Comparison of ENCODE assay signal across 8 cellular contexts in genomic region chr11:47213985-47214564, GRCh38. TPM values are rescaled to one million over a fixed set of nuclear protein-coding genes. Genes with fewer than 3 reads are reported as not detected.
DNase-seq lines count a peak whose midpoint lies in the region; ATAC-seq and TF ChIP-seq lines count a peak whose summit lies in the region.

No MANE protein-coding gene starts in this region.

- H3K4me3 Mint-ChIP-seq in activated T-helper 17 cell treated with anti-CD3 and anti-CD28 coated beads, Interleukin-2, amount 50 U/mL, for 72 hours = peak overlapping the region; percentile 98
- peak overlapping the region; percentile 82 to 100 (median 99) for H3K4me3 Mint-ChIP-seq in naive thymus-derived CD8-positive, alpha-beta T cell

- no peak for TF ChIP-seq CTCF in fibroblast of mammary gland (conservative IDR thresholded peaks at IDR 0.05; ENCODE audit: control insufficient read depth, insufficient read depth, low read depth, low read length)

- peak; percentile 82 for ATAC-seq in GM21717 (IDR thresholded peaks at IDR 0.05; ENCODE audit: unreplicated experiment)
- ATAC-seq in activated T-helper 17 cell treated with anti-CD3 and anti-CD28 coated beads, Interleukin-2, amount 50 U/mL, for 72 hours (replicated peaks) = peak; percentile 86
- peak; percentile 77 to 79 for ATAC-seq in naive thymus-derived CD8-positive, alpha-beta T cell

- H3K9me3 Mint-ChIP-seq in activated T-helper 17 cell treated with anti-CD3 and anti-CD28 coated beads, Interleukin-2, amount 50 U/mL, for 72 hours = no peaks in the 10 kb centered on the region
- no peaks in the 10 kb centered on the region for H3K9me3 Mint-ChIP-seq in naive thymus-derived CD8-positive, alpha-beta T cell

- H3K4me3 ChIP-seq in Jurkat, Clone E6-1 (ENCODE audit: low read length) = peak overlapping the region; percentile 33
- H3K4me3 ChIP-seq in fibroblast of mammary gland (ENCODE audit: control insufficient read depth, low read depth, low read length) = peak overlapping the region; percentile 90

- peaks cover 11% of the 10 kb centered on the region for H3K4me1 Mint-ChIP-seq in activated T-helper 17 cell treated with anti-CD3 and anti-CD28 coated beads, Interleukin-2, amount 50 U/mL, for 72 hours
- peaks cover 23 to 35% (median 32%) of the 10 kb centered on the region in 4 donors for H3K4me1 Mint-ChIP-seq in naive thymus-derived CD8-positive, alpha-beta T cell

- peak overlapping the region; percentile 99 for H3K27ac Mint-ChIP-seq in activated T-helper 17 cell treated with anti-CD3 and anti-CD28 coated beads, Interleukin-2, amount 50 U/mL, for 72 hours
- peak overlapping the region; percentile 96 to 100 (median 99) for H3K27ac Mint-ChIP-seq in naive thymus-derived CD8-positive, alpha-beta T cell

- no peaks in the 10 kb centered on the region for H3K27me3 Mint-ChIP-seq in activated T-helper 17 cell treated with anti-CD3 and anti-CD28 coated beads, Interleukin-2, amount 50 U/mL, for 72 hours
- no peaks in the 10 kb centered on the region for H3K27me3 Mint-ChIP-seq in naive thymus-derived CD8-positive, alpha-beta T cell

- POLR2A ChIA-PET in naive thymus-derived CD8-positive, alpha-beta T cell (lab: Charles Lee) = interaction anchor here (0.5 to 4.1 kb wide), 28 partner anchors 9 to 555 kb away, joined by 3 to 64 read pairs (median 6); partner anchors contain the start of genes ACP2, ARFGAP2, KBTBD4 and MADD

- peak; percentile 89 for DNase-seq in DMS153 (lab: John Stamatoyannopoulos, UW)
- DNase-seq in Jurkat, Clone E6-1 (ENCODE audit: low read depth, low spot score) = no peak
- DNase-seq in RKO (ENCODE audit: low spot score) = peak; percentile 92
- DNase-seq in fibroblast of mammary gland (ENCODE audit: low read depth) = peak; percentile 78
- DNase-seq in naive thymus-derived CD8-positive, alpha-beta T cell = peak; percentile 68 to 88 (median 78)
- peak; percentile 84 for DNase-seq in stimulated activated naive CD4-positive, alpha-beta T cell treated with Interleukin-2 at 50 U/mL for 16 hours (lab: John Stamatoyannopoulos, UW)

- H3K36me3 Mint-ChIP-seq in activated T-helper 17 cell treated with anti-CD3 and anti-CD28 coated beads, Interleukin-2, amount 50 U/mL, for 72 hours (ENCODE audit: low read depth) = peaks cover 50% of the 10 kb centered on the region
- H3K36me3 Mint-ChIP-seq in naive thymus-derived CD8-positive, alpha-beta T cell = peaks cover 0 to 15% (median 3%) of the 10 kb centered on the region in 3 donors

RNA-seq across cellular contexts. Expression of gene DDB2, which starts 0.7 kb away (rescaled TPM):
- polyA plus RNA-seq in Jurkat, Clone E6-1 (2012; ENCODE audit: insufficient read depth, insufficient read length) = 44.1 TPM
- total RNA-seq in activated T-helper 17 cell treated with anti-CD3 and anti-CD28 coated beads, Interleukin-2, amount 50 U/mL, for 72 hours = 100 to 1,000 TPM; 202 to 335 TPM
- total RNA-seq in naive thymus-derived CD8-positive, alpha-beta T cell = 100 to 1,000 TPM in 1 of 2 experiments, 10 to 100 TPM in 1; 98.9 to 101 TPM
- polyA plus RNA-seq in naive thymus-derived CD8-positive, alpha-beta T cell = 10 to 100 TPM; 20.7 to 25.4 (median 24.4) TPM

RNA-seq across cellular contexts. Expression of gene PACSIN3, which starts 27.8 kb away (rescaled TPM):
- 35.1 TPM for polyA plus RNA-seq in Jurkat, Clone E6-1 (2012; ENCODE audit: insufficient read depth, insufficient read length)
- 1 to 10 TPM; 3.2 to 3.5 TPM for total RNA-seq in activated T-helper 17 cell treated with anti-CD3 and anti-CD28 coated beads, Interleukin-2, amount 50 U/mL, for 72 hours
- total RNA-seq in naive thymus-derived CD8-positive, alpha-beta T cell = under 1 TPM in 1 of 2 experiments, not detected in 1; 0.80 TPM
- under 1 TPM in 1 of 3 donors, not detected in 2; 0.25 TPM for polyA plus RNA-seq in naive thymus-derived CD8-positive, alpha-beta T cell

RNA-seq across cellular contexts. Expression of gene ACP2, which starts 34.5 kb away (rescaled TPM):
- 21.7 TPM for polyA plus RNA-seq in Jurkat, Clone E6-1 (2012; ENCODE audit: insufficient read depth, insufficient read length)
- 10 to 100 TPM; 11.1 to 14.8 TPM for total RNA-seq in activated T-helper 17 cell treated with anti-CD3 and anti-CD28 coated beads, Interleukin-2, amount 50 U/mL, for 72 hours
- total RNA-seq in naive thymus-derived CD8-positive, alpha-beta T cell = 10 to 100 TPM; 25.8 to 27.8 TPM
- 1 to 10 TPM; 4.4 to 10.0 (median 8.0) TPM for polyA plus RNA-seq in naive thymus-derived CD8-positive, alpha-beta T cell

RNA-seq across cellular contexts. Expression of gene ARFGAP2, which starts 37.4 kb away (rescaled TPM):
- polyA plus RNA-seq in Jurkat, Clone E6-1 (2012; ENCODE audit: insufficient read depth, insufficient read length) = 66.6 TPM
- total RNA-seq in activated T-helper 17 cell treated with anti-CD3 and anti-CD28 coated beads, Interleukin-2, amount 50 U/mL, for 72 hours = 10 to 100 TPM; 70.0 to 96.9 TPM
- 100 to 1,000 TPM; 166 to 172 TPM for total RNA-seq in naive thymus-derived CD8-positive, alpha-beta T cell
- 100 to 1,000 TPM in 2 of 3 donors, 10 to 100 TPM in 1; 97.8 to 111 (median 108) TPM for polyA plus RNA-seq in naive thymus-derived CD8-positive, alpha-beta T cell

RNA-seq across cellular contexts. Expression of gene NR1H3, which starts 43.7 kb away (rescaled TPM):
- 31.8 TPM for polyA plus RNA-seq in Jurkat, Clone E6-1 (2012; ENCODE audit: insufficient read depth, insufficient read length)
- 10 to 100 TPM in 1 of 2 donors, 1 to 10 TPM in 1; 7.5 to 12.4 TPM for total RNA-seq in activated T-helper 17 cell treated with anti-CD3 and anti-CD28 coated beads, Interleukin-2, amount 50 U/mL, for 72 hours
- 10 to 100 TPM; 13.7 to 20.3 TPM for total RNA-seq in naive thymus-derived CD8-positive, alpha-beta T cell
- polyA plus RNA-seq in naive thymus-derived CD8-positive, alpha-beta T cell = 1 to 10 TPM; 3.4 to 7.2 (median 4.5) TPM
